Comparison of ENCODE assay signal across 8 cellular contexts in genomic region chr12:57936513-57936883, GRCh38. TPM values are rescaled to one million over a fixed set of nuclear protein-coding genes. Genes with fewer than 3 reads are reported as not detected.
DNase-seq lines count a peak whose midpoint lies in the region; ATAC-seq and TF ChIP-seq lines count a peak whose summit lies in the region.

No MANE protein-coding gene starts in this region.

- intact Hi-C loops in adrenal gland (cut with DNase I), result no loop called here

- ATAC-seq in HG02981 (IDR thresholded peaks at IDR 0.05; ENCODE audit: unreplicated experiment), result no peak

- H3K79me2 ChIP-seq in parathyroid adenoma, result no peaks in the 10 kb centered on the region

- H3K9me3 ChIP-seq in ES-I3 (ENCODE audit: control insufficient read depth, insufficient read depth, low read length), result no peaks in the 10 kb centered on the region
- no peaks in the 10 kb centered on the region for H3K9me3 ChIP-seq in parathyroid adenoma (ENCODE audit: control insufficient read depth, low read length)
- no peaks in the 10 kb centered on the region for H3K9me3 ChIP-seq in adrenal gland (replicated peaks in 1 of 3)

- TF ChIP-seq POLR2A in erythroblast (IDR thresholded peaks at IDR 0.05; ENCODE audit: low read length) (no peak), adrenal gland (IDR thresholded peaks at IDR 0.05) (no peak)

- H3K36me3 ChIP-seq in ES-I3 (ENCODE audit: insufficient read depth, low read length), result no peaks in the 10 kb centered on the region
- H3K36me3 ChIP-seq in parathyroid adenoma (ENCODE audit: control insufficient read depth, insufficient read depth, low read length), result peaks cover 2% of the 10 kb centered on the region
- H3K36me3 ChIP-seq in adrenal gland (replicated peaks in 1 of 2), result no peaks in the 10 kb centered on the region

- H3K9ac ChIP-seq in ES-I3 (ENCODE audit: low read depth, low read length) (peak overlapping the region; percentile 78; the same call in 1 of the 2 replicates), parathyroid adenoma (no peak overlapping the region)

- TF ChIP-seq CTCF in parathyroid adenoma (IDR thresholded peaks at IDR 0.05) (no peak), adrenal gland (IDR thresholded peaks at IDR 0.05) (no peak)

- H3K27ac ChIP-seq in parathyroid adenoma, result no peak overlapping the region
- peak overlapping the region in 2 of 5 donors; percentile 29 to 68 for H3K27ac ChIP-seq in adrenal gland

- H3K4me3 ChIP-seq in parathyroid adenoma (ENCODE audit: low read depth, low read length) (peak overlapping the region; percentile 94), adrenal gland (peak overlapping the region in 1 of 4 donors; percentile 64)

- H3K27me3 ChIP-seq in parathyroid adenoma (ENCODE audit: control insufficient read depth, insufficient read depth, low read length) (no peaks in the 10 kb centered on the region), adrenal gland (no peaks in the 10 kb centered on the region)

- H3K4me1 ChIP-seq in ES-I3 (ENCODE audit: insufficient read depth, low read length) (peaks cover 5% of the 10 kb centered on the region; the same call in 1 of the 2 replicates), parathyroid adenoma (peaks cover 5% of the 10 kb centered on the region), adrenal gland (replicated peaks in 1 of 2) (peaks cover 11 to 19% of the 10 kb centered on the region in 2 donors)

- peak overlapping the region; percentile 36 for H2AFZ ChIP-seq in parathyroid adenoma

- peak overlapping the region; percentile 77 for H3K4me2 ChIP-seq in parathyroid adenoma (ENCODE audit: low read length)

- 49 to 85% (median 50%) methylated on average over 3 of the region's 3 CpGs for WGBS in adrenal gland, 4 donors

- DNase-seq in OCI-M1 (lab: John Stamatoyannopoulos, UW) (peak; percentile 53), erythroblast (lab: John Stamatoyannopoulos, UW) (peak; percentile 39 to 62), adrenal gland (no peak), Ammon's horn (ENCODE audit: low spot score) (no peak), epidermal melanocyte (ENCODE audit: insufficient read length, low spot score) (no peak)

RNA-seq across cellular contexts. Expression of gene ATP23, which starts 4.9 kb away (rescaled TPM):
- total RNA-seq in adrenal gland, result 10 to 100 TPM in 3 of 8 donors, 1 to 10 TPM in 5; 4.2 to 20.0 (median 6.7) TPM
- polyA plus RNA-seq in adrenal gland, result 10 to 100 TPM in 1 of 3 donors, 1 to 10 TPM in 2; 6.6 to 12.1 (median 8.4) TPM

Comparison
In these comparisons a context has a peak if more than half of its experiments do, and no peak if none do; other contexts are left out.
1. DNase-seq: peak in OCI-M1 (single experiment) and erythroblast (2 of 2); none in adrenal gland (0 of 7), Ammon's horn (single experiment) and epidermal melanocyte (single experiment).